In the genomic region with DNA sequence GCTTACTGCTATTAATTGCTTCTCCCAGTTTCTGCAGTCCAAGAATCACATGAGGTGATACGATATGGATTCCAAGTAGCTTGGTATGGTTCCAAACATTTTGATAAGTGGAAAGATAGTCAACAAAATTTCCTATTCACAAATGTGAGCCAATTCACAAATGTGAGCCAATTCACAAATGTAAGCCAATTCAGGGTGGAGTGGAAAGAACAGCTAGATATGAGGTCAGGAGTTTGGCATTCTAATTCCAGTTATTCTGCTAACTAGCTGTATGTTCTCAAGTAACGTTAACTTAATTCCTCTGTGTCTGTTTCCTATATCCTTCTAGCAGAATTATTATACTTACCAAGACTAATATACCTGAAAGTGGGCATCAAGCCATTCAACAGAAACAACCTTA, we compare ENCODE assay signal across 19 cellular contexts. TPM values are rescaled to one million over a fixed set of nuclear protein-coding genes. Genes with fewer than 3 reads are reported as not detected.
DNase-seq lines count a peak whose midpoint lies in the region; TF ChIP-seq lines count a peak whose summit lies in the region.
"Had no signal": no experiment of that assay in that cellular context is flagged by ENCODE, and none has a peak within 500 bp of the region (broad histone marks: within the 10 kb centered on the region; RNA-seq: fewer than 3 reads in every experiment).

No MANE protein-coding gene starts in this region.

- H3K9me3 ChIP-seq in ascending aorta (no peaks in the 10 kb centered on the region), uterus (no peaks in the 10 kb centered on the region), testis (no peaks in the 10 kb centered on the region)

- peaks cover 0 to 7% of the 10 kb centered on the region in 2 donors for H3K4me1 ChIP-seq in ascending aorta
- no peaks in the 10 kb centered on the region for H3K4me1 ChIP-seq in uterus
- peaks cover 13% of the 10 kb centered on the region for H3K4me1 ChIP-seq in testis

- H3K36me3 Mint-ChIP-seq in nephron (ENCODE audit: low read depth): no peaks in the 10 kb centered on the region
- H3K36me3 Mint-ChIP-seq: activated naive CD8-positive, alpha-beta T cell had no signal

- H3K27me3 ChIP-seq in ascending aorta (no peaks in the 10 kb centered on the region), uterus (no peaks in the 10 kb centered on the region), testis (no peaks in the 10 kb centered on the region)
- H3K27me3 ChIP-seq: dorsolateral prefrontal cortex, heart right ventricle had no signal

- TF ChIP-seq POLR2A in uterus (IDR thresholded peaks at IDR 0.05) (no peak), testis (IDR thresholded peaks at IDR 0.05) (no peak)

- H3K27ac Mint-ChIP-seq in nephron: peak overlapping the region in 2 of 3 experiments; percentile 66 to 92
- H3K27ac Mint-ChIP-seq: activated CD4-positive, alpha-beta memory T cell treated with anti-CD3 and anti-CD28 coated beads, Interleukin-2, amount 10 ng/mL, durations not matched to agents 7 days and 5 days; activated naive CD8-positive, alpha-beta T cell; CD4-positive, alpha-beta memory T cell; T-helper 1 cell treated with Interleukin-12 subunit alpha and Interleukin-12 subunit beta and Interleukin-4 antibody, amounts not matched to agents 30 μg/mL and 1 μg/mL, for 36 hours had no signal

- no peaks in the 10 kb centered on the region for H3K36me3 ChIP-seq in ascending aorta
- no peaks in the 10 kb centered on the region for H3K36me3 ChIP-seq in uterus
- H3K36me3 ChIP-seq in testis (ENCODE audit: low read depth, missing control alignments): no peaks in the 10 kb centered on the region
- H3K36me3 ChIP-seq: heart right ventricle had no signal

- DNase-seq in ascending aorta (ENCODE audit: low spot score in 2 of 2) (no peak), fibroblast of pulmonary artery (ENCODE audit: low read depth) (peak; percentile 3), uterus (no peak), testis (no peak), NCI-H2081 treated with DMSO at 0.1 percent for 48 hours (lab: John Stamatoyannopoulos, UW) (no peak), epidermal melanocyte (ENCODE audit: insufficient read length, low spot score) (no peak)
- DNase-seq: activated CD4-positive, alpha-beta memory T cell treated with anti-CD3 and anti-CD28 coated beads, Interleukin-2, amount 10 ng/mL, durations not matched to agents 7 days and 5 days; activated CD4-positive, CD25-positive, alpha-beta regulatory T cell treated with anti-CD3 and anti-CD28 coated beads, Interleukin-2, amount 50 U/mL, for 72 hours; CD4-positive, alpha-beta memory T cell; dorsolateral prefrontal cortex; heart right ventricle; NCI-H1105 treated with DMSO at 0.1 percent for 48 hours; NCI-H1930; NCI-H2227 treated with DMSO at 0.1 percent for 48 hours had no signal

- intact Hi-C loops in ascending aorta (cut with DNase I): no loop called here
- intact Hi-C loops in uterus (cut with DNase I; ENCODE audit: low total_unique reads): no loop called here
- intact Hi-C loops in testis (cut with DNase I; ENCODE audit: low total_unique reads): no loop called here

- H3K4me3 Mint-ChIP-seq in nephron: no peak overlapping the region
- H3K4me3 Mint-ChIP-seq: activated CD4-positive, alpha-beta memory T cell treated with anti-CD3 and anti-CD28 coated beads, Interleukin-2, amount 10 ng/mL, durations not matched to agents 7 days and 5 days; activated naive CD8-positive, alpha-beta T cell; CD4-positive, alpha-beta memory T cell; neural crest cell; T-helper 1 cell treated with Interleukin-12 subunit alpha and Interleukin-12 subunit beta and Interleukin-4 antibody, amounts not matched to agents 30 μg/mL and 1 μg/mL, for 36 hours had no signal

- H3K9me3 Mint-ChIP-seq in nephron: peaks cover 12% of the 10 kb centered on the region
- H3K9me3 Mint-ChIP-seq: activated CD4-positive, alpha-beta memory T cell treated with anti-CD3 and anti-CD28 coated beads, Interleukin-2, amount 10 ng/mL, durations not matched to agents 7 days and 5 days; T-helper 1 cell treated with Interleukin-12 subunit alpha and Interleukin-12 subunit beta and Interleukin-4 antibody, amounts not matched to agents 30 μg/mL and 1 μg/mL, for 36 hours had no signal

- H3K4me3 ChIP-seq in ascending aorta (no peak overlapping the region), fibroblast of pulmonary artery (replicated peaks; ENCODE audit: low read depth, low read length) (no peak overlapping the region), uterus (no peak overlapping the region), testis (no peak overlapping the region)
- H3K4me3 ChIP-seq: dorsolateral prefrontal cortex, heart right ventricle, SK-N-MC had no signal

- WGBS in testis, 2 donors: 40 to 47% methylated on average over 2 of the region's 2 CpGs

- peaks cover 20% of the 10 kb centered on the region for H3K4me1 Mint-ChIP-seq in nephron
- H3K4me1 Mint-ChIP-seq: activated CD4-positive, alpha-beta memory T cell treated with anti-CD3 and anti-CD28 coated beads, Interleukin-2, amount 10 ng/mL, durations not matched to agents 7 days and 5 days; CD4-positive, alpha-beta memory T cell; neural crest cell had no signal

- TF ChIP-seq CTCF in ascending aorta (IDR thresholded peaks at IDR 0.05) (no peak), fibroblast of pulmonary artery (IDR thresholded peaks at IDR 0.05; ENCODE audit: low read length, missing control alignments) (no peak), nephron (IDR thresholded peaks at IDR 0.05; ENCODE audit: unreplicated experiment in 3 of 3) (no peak), uterus (IDR thresholded peaks at IDR 0.05) (no peak), testis (IDR thresholded peaks at IDR 0.05) (no peak)

- peak overlapping the region; percentile 35 to 75 for H3K27ac ChIP-seq in ascending aorta
- H3K27ac ChIP-seq in uterus: peak overlapping the region; percentile 11 to 33
- H3K27ac ChIP-seq in testis: peak overlapping the region in 1 of 2 donors; percentile 71
- H3K27ac ChIP-seq: dorsolateral prefrontal cortex, SK-N-MC had no signal

- peaks cover 5% of the 10 kb centered on the region for H3K27me3 Mint-ChIP-seq in nephron (ENCODE audit: low read depth)
- H3K27me3 Mint-ChIP-seq: activated naive CD8-positive, alpha-beta T cell had no signal

RNA-seq across cellular contexts. Expression of gene DHRS4, which starts 37.5 kb away (rescaled TPM):
- 9.8 TPM for total RNA-seq in ascending aorta
- 10 to 100 TPM; 19.7 to 57.9 (median 28.6) TPM for total RNA-seq in uterus
- 10 to 100 TPM; 33.6 to 41.8 TPM for total RNA-seq in testis
- 26.0 TPM for polyA plus RNA-seq in testis (ENCODE audit: insufficient read depth, low read depth, low replicate concordance)
